ENCODE assay signal across 1 cellular context in genomic region chr12:22626429-22626828, GRCh38.
TF ChIP-seq lines count a peak whose summit lies in the region.

No MANE protein-coding gene starts in this region.

TF ChIP-seq in GM12878, 131 proteins besides CTCF, POLR2A, EP300 and RAD21 (continued from another document):
- TF ChIP-seq ZNF384 (IDR thresholded peaks at IDR 0.05; ENCODE audit: borderline replicate concordance, low read depth, low read length) (no peak), CBX5 (IDR thresholded peaks at IDR 0.05; ENCODE audit: low read depth) (no peak), POU2F2 (IDR thresholded peaks at IDR 0.05; ENCODE audit: borderline replicate concordance, low read depth, low read length) (peak; percentile 34; the same call in 1 of the 3 replicates), JUND (IDR thresholded peaks at IDR 0.05; ENCODE audit: low read depth, low read length) (no peak), SMC3 (IDR thresholded peaks at IDR 0.05; ENCODE audit: borderline replicate concordance, low read length) (no peak), ESRRA (IDR thresholded peaks at IDR 0.05; ENCODE audit: low read length) (no peak), CEBPB (IDR thresholded peaks at IDR 0.05; ENCODE audit: borderline replicate concordance in 1 of 2, low read depth in 2 of 2, low read length in 2 of 2) (no peak), E2F8 (IDR thresholded peaks at IDR 0.05; ENCODE audit: low read depth, partially characterized antibody) (no peak), ZBTB4 (CRISPR knock-in tag; IDR thresholded peaks at IDR 0.05) (no peak), RB1 (IDR thresholded peaks at IDR 0.05; ENCODE audit: borderline replicate concordance) (no peak), ZSCAN29 (IDR thresholded peaks at IDR 0.05) (no peak), KDM1A (IDR thresholded peaks at IDR 0.05; ENCODE audit: borderline replicate concordance) (no peak), NR2C1 (IDR thresholded peaks at IDR 0.05) (no peak), IRF4 (IDR thresholded peaks at IDR 0.05; ENCODE audit: low read depth, low read length) (0 out of 2 replicates have a peak, but pooled peaks have one; percentile 18), MTA3 (IDR thresholded peaks at IDR 0.05; ENCODE audit: borderline replicate concordance, low read length) (no peak), SUPT20H (IDR thresholded peaks at IDR 0.05; ENCODE audit: borderline replicate concordance, control insufficient read depth, low read depth, low read length) (no peak), BRCA1 (IDR thresholded peaks at IDR 0.05; ENCODE audit: low read depth, low read length) (no peak), EZH2 (IDR thresholded peaks at IDR 0.05; ENCODE audit: borderline replicate concordance, control insufficient read depth, low read depth, low read length) (no peak)
- TF ChIP-seq, protein P1, sequence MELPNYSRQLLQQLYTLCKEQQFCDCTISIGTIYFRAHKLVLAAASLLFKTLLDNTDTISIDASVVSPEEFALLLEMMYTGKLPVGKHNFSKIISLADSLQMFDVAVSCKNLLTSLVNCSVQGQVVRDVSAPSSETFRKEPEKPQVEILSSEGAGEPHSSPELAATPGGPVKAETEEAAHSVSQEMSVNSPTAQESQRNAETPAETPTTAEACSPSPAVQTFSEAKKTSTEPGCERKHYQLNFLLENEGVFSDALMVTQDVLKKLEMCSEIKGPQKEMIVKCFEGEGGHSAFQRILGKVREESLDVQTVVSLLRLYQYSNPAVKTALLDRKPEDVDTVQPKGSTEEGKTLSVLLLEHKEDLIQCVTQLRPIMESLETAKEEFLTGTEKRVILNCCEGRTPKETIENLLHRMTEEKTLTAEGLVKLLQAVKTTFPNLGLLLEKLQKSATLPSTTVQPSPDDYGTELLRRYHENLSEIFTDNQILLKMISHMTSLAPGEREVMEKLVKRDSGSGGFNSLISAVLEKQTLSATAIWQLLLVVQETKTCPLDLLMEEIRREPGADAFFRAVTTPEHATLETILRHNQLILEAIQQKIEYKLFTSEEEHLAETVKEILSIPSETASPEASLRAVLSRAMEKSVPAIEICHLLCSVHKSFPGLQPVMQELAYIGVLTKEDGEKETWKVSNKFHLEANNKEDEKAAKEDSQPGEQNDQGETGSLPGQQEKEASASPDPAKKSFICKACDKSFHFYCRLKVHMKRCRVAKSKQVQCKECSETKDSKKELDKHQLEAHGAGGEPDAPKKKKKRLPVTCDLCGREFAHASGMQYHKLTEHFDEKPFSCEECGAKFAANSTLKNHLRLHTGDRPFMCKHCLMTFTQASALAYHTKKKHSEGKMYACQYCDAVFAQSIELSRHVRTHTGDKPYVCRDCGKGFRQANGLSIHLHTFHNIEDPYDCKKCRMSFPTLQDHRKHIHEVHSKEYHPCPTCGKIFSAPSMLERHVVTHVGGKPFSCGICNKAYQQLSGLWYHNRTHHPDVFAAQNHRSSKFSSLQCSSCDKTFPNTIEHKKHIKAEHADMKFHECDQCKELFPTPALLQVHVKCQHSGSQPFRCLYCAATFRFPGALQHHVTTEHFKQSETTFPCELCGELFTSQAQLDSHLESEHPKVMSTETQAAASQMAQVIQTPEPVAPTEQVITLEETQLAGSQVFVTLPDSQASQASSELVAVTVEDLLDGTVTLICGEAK (IDR thresholded peaks at IDR 0.05; ENCODE audit: borderline replicate concordance), result no peak
- TF ChIP-seq, protein P2, sequence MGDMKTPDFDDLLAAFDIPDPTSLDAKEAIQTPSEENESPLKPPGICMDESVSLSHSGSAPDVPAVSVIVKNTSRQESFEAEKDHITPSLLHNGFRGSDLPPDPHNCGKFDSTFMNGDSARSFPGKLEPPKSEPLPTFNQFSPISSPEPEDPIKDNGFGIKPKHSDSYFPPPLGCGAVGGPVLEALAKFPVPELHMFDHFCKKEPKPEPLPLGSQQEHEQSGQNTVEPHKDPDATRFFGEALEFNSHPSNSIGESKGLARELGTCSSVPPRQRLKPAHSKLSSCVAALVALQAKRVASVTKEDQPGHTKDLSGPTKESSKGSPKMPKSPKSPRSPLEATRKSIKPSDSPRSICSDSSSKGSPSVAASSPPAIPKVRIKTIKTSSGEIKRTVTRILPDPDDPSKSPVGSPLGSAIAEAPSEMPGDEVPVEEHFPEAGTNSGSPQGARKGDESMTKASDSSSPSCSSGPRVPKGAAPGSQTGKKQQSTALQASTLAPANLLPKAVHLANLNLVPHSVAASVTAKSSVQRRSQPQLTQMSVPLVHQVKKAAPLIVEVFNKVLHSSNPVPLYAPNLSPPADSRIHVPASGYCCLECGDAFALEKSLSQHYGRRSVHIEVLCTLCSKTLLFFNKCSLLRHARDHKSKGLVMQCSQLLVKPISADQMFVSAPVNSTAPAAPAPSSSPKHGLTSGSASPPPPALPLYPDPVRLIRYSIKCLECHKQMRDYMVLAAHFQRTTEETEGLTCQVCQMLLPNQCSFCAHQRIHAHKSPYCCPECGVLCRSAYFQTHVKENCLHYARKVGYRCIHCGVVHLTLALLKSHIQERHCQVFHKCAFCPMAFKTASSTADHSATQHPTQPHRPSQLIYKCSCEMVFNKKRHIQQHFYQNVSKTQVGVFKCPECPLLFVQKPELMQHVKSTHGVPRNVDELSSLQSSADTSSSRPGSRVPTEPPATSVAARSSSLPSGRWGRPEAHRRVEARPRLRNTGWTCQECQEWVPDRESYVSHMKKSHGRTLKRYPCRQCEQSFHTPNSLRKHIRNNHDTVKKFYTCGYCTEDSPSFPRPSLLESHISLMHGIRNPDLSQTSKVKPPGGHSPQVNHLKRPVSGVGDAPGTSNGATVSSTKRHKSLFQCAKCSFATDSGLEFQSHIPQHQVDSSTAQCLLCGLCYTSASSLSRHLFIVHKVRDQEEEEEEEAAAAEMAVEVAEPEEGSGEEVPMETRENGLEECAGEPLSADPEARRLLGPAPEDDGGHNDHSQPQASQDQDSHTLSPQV (IDR thresholded peaks at IDR 0.05), result no peak
TF ChIP-seq in GM12878: peak in this region for 10.
